Comparison of ENCODE assay signal across 8 cellular contexts in genomic region chr3:150409125-150409526, GRCh38. TPM values are rescaled to one million over a fixed set of nuclear protein-coding genes. Genes with fewer than 3 reads are reported as not detected.
A peak's percentile ranks its signal among the peaks of the same experiment; 100 is the strongest.
DNase-seq lines count a peak whose midpoint lies in the region; ATAC-seq and TF ChIP-seq lines count a peak whose summit lies in the region.

No MANE protein-coding gene starts in this region.

- CTCF ChIA-PET in activated CD4-positive, alpha-beta T cell treated with anti-CD3 and anti-CD28 coated beads, Interleukin-2, amount 10 ng/mL, durations not matched to agents 7 days and 5 days (lab: Charles Lee), result interaction anchor here (0.6 to 4.6 kb wide), 11 partner anchors 8 to 135 kb away, joined by 3 to 20 read pairs (median 4); no protein-coding TSS in a partner anchor

- peaks cover 7% of the 10 kb centered on the region for H3K27me3 Mint-ChIP-seq in activated CD4-positive, alpha-beta T cell treated with anti-CD3 and anti-CD28 coated beads, Interleukin-2, amount 10 ng/mL, durations not matched to agents 7 days and 5 days

- peak overlapping the region; percentile 83 for H3K4me3 Mint-ChIP-seq in activated CD4-positive, alpha-beta T cell treated with anti-CD3 and anti-CD28 coated beads, Interleukin-2, amount 10 ng/mL, durations not matched to agents 7 days and 5 days

- H3K27ac Mint-ChIP-seq in activated CD4-positive, alpha-beta T cell treated with anti-CD3 and anti-CD28 coated beads, Interleukin-2, amount 10 ng/mL, durations not matched to agents 7 days and 5 days, result peak overlapping the region; percentile 94

- TF ChIP-seq POLR2A in sigmoid colon (IDR thresholded peaks at IDR 0.05), result no peak

- H3K4me1 ChIP-seq in sigmoid colon, result peaks cover 0 to 35% (median 18%) of the 10 kb centered on the region in 4 donors

- no peaks in the 10 kb centered on the region for H3K27me3 ChIP-seq in sigmoid colon

- H3K27ac ChIP-seq in sigmoid colon, result peak overlapping the region; percentile 96 to 100 (median 98)

- H3K9me3 Mint-ChIP-seq in activated CD4-positive, alpha-beta T cell treated with anti-CD3 and anti-CD28 coated beads, Interleukin-2, amount 10 ng/mL, durations not matched to agents 7 days and 5 days, result no peaks in the 10 kb centered on the region

- 0% methylated on average over 31 of the region's 31 CpGs for WGBS in sigmoid colon, 2 donors

- H3K4me3 ChIP-seq in foreskin fibroblast (ENCODE audit: low read depth in 1 of 2, low read length in 2 of 2) (peak overlapping the region; percentile 68 to 94), sigmoid colon (peak overlapping the region; percentile 89 to 92 (median 89))

- POLR2A ChIA-PET in activated CD4-positive, alpha-beta T cell treated with anti-CD3 and anti-CD28 coated beads, Interleukin-2, amount 10 ng/mL, durations not matched to agents 7 days and 5 days (lab: Charles Lee), result interaction anchor here (1.4 kb wide), 1 partner anchor 17 kb away, joined by 4 read pairs; no protein-coding TSS in a partner anchor

- TF ChIP-seq CTCF in foreskin fibroblast (IDR thresholded peaks at IDR 0.05; ENCODE audit: low read depth, low read length), result no peak
- TF ChIP-seq CTCF in sigmoid colon (IDR thresholded peaks at IDR 0.05), result no peak

- peak; percentile 40; the same call in 2 of the 3 replicates for ATAC-seq in SK-N-SH treated with all-trans-retinoic acid at 6 μM for 48 hours
- no peak for ATAC-seq in GM19455 (IDR thresholded peaks at IDR 0.05; ENCODE audit: unreplicated experiment)

- intact Hi-C loops in sigmoid colon (cut with DNase I), result loop anchor here (2.0 to 5.0 kb wide), 5 partner anchors 36 to 438 kb away; partner anchors contain the start of genes EIF2A, PFN2, SELENOT and SERP1

- TF ChIP-seq EP300 in sigmoid colon (IDR thresholded peaks at IDR 0.05), result no peak

- peaks cover 23% of the 10 kb centered on the region for H3K36me3 Mint-ChIP-seq in activated CD4-positive, alpha-beta T cell treated with anti-CD3 and anti-CD28 coated beads, Interleukin-2, amount 10 ng/mL, durations not matched to agents 7 days and 5 days (ENCODE audit: low read depth)

- peaks cover 38% of the 10 kb centered on the region for H3K4me1 Mint-ChIP-seq in activated CD4-positive, alpha-beta T cell treated with anti-CD3 and anti-CD28 coated beads, Interleukin-2, amount 10 ng/mL, durations not matched to agents 7 days and 5 days

- H3K36me3 ChIP-seq in sigmoid colon, result no peaks in the 10 kb centered on the region

- no peak for DNase-seq in activated CD4-positive, alpha-beta T cell treated with anti-CD3 and anti-CD28 coated beads, Interleukin-2, amount 10 ng/mL, durations not matched to agents 7 days and 5 days
- DNase-seq in activated CD4-positive, alpha-beta T cell treated with anti-CD3 and anti-CD28 coated beads for 1 hour, result no peak
- DNase-seq in foreskin fibroblast, result no peak
- no peak for DNase-seq in sigmoid colon
- DNase-seq in activated effector memory CD4-positive, alpha-beta T cell treated with anti-CD3 and anti-CD28 coated beads, Interleukin-2, amount 50 U/mL, for 16 hours, result no peak
- no peak for DNase-seq in medulla oblongata (ENCODE audit: extremely low spot score)

- H3K9me3 ChIP-seq in sigmoid colon, result no peaks in the 10 kb centered on the region

TF ChIP-seq in SK-N-SH treated with all-trans-retinoic acid at 6 μM for 48 hours, 23 proteins besides CTCF, POLR2A, EP300 and RAD21 (continues in another document):
- TF ChIP-seq TSHZ2 (CRISPR knock-in tag; IDR thresholded peaks at IDR 0.05) (no peak), PATZ1 (CRISPR knock-in tag; IDR thresholded peaks at IDR 0.05; ENCODE audit: borderline replicate concordance) (no peak), TCF4 (CRISPR knock-in tag; IDR thresholded peaks at IDR 0.05; ENCODE audit: borderline replicate concordance) (no peak), POU6F1 (CRISPR knock-in tag; IDR thresholded peaks at IDR 0.05; ENCODE audit: borderline replicate concordance, low read depth) (no peak), OSR1 (CRISPR knock-in tag; IDR thresholded peaks at IDR 0.05) (no peak), ZC3H10 (CRISPR knock-in tag; IDR thresholded peaks at IDR 0.05) (no peak), CREB5 (CRISPR knock-in tag; IDR thresholded peaks at IDR 0.05; ENCODE audit: low read depth) (no peak), CSDC2 (CRISPR knock-in tag; IDR thresholded peaks at IDR 0.05) (no peak), ESRRG (CRISPR knock-in tag; IDR thresholded peaks at IDR 0.05) (no peak), ZFP3 (CRISPR knock-in tag; IDR thresholded peaks at IDR 0.05) (no peak), ZNF70 (CRISPR knock-in tag; IDR thresholded peaks at IDR 0.05) (no peak), PPARA (CRISPR knock-in tag; IDR thresholded peaks at IDR 0.05; ENCODE audit: borderline replicate concordance) (no peak), ZFP30 (CRISPR knock-in tag; IDR thresholded peaks at IDR 0.05) (no peak), ZNF565 (CRISPR knock-in tag; conservative IDR thresholded peaks at IDR 0.05; ENCODE audit: low read depth) (no peak)

RNA-seq across cellular contexts. Expression of gene TSC22D2, which starts 1.0 kb away (rescaled TPM):
- 10 to 100 TPM; 14.8 to 19.6 TPM for total RNA-seq in activated CD4-positive, alpha-beta T cell treated with anti-CD3 and anti-CD28 coated beads, Interleukin-2, amount 10 ng/mL, durations not matched to agents 7 days and 5 days
- 10 to 100 TPM; 14.6 to 24.9 (median 17.8) TPM for total RNA-seq in sigmoid colon
- 10 to 100 TPM in 1 of 3 donors, 1 to 10 TPM in 2; 6.6 to 12.5 (median 8.0) TPM for polyA plus RNA-seq in sigmoid colon
